1 cellular context compared by ENCODE assay signal in the genomic region with DNA sequence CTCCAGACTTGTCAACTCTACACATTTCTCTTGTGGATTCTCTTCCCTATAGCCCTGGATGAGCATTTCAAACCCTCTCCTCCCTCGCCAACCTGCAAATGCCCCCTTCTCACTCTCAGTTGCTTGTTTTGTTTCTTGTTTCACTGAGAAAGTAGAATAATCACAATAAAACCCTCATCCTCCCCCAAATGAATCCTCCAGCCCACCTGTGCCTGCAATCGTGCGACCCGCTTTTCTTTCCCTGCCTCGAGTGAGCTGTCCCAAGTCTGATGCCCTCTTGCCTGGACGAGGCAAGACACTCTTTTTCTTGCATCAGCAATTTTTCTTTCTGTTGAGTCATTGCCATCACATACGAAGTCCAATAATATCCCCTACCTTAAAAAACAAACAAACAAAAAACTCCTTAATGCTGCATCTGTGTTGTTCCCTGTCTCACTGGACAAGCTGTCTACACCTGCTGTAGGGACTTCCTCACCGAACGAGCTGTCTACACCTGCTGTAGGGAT.
A peak's percentile ranks its signal among the peaks of the same experiment; 100 is the strongest.
TF ChIP-seq lines count a peak whose summit lies in the region.

No MANE protein-coding gene starts in this region.

TF ChIP-seq in IMR-90, 13 proteins besides CTCF, POLR2A, EP300 and RAD21:
- TF ChIP-seq RCOR1 (IDR thresholded peaks at IDR 0.05; ENCODE audit: insufficient replicate concordance, low read length) = no peak
- peak; percentile 34; the same call in 1 of the 2 replicates for TF ChIP-seq MAFK (IDR thresholded peaks at IDR 0.05; ENCODE audit: low read depth, low read length)
